In the genomic region with DNA sequence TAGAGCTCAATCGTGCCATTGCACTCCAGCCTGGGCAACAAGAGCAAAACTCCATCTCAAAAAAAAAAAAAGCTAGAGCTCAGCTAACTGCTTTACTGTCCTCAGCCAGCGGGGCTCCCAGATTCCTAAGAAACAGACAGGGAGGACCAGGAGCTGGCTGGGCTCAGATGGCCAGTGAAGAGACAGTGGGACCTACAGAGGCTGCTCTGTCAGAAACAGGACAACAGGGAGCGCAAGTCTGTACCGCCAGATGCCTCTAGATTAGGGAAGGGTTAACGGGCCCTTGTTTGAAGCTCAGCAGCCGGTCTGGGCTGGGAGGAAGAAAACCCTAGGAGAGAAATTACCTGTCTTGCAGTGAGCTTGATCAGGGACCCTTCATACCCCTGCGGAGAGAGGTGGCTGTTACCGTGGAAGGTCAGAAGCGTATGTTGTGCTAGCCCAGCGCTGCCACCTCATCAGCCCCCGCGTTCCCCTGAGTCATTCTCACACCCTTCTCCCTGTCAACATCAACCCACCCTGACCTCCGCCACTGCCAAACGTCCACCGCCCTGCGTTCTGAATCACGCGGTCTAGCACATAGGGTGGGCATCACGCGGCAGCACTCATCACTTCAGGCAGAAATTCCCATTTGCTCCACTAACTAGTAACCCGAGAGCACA, we compare ENCODE assay signal across 10 cellular contexts. TPM values are rescaled to one million over a fixed set of nuclear protein-coding genes. Genes with fewer than 3 reads are reported as not detected.
DNase-seq lines count a peak whose midpoint lies in the region; ATAC-seq and TF ChIP-seq lines count a peak whose summit lies in the region.
"Had no signal": no experiment of that assay in that cellular context is flagged by ENCODE, and none has a peak within 500 bp of the region (broad histone marks: within the 10 kb centered on the region; RNA-seq: fewer than 3 reads in every experiment).

No MANE protein-coding gene starts in this region.

- peak; percentile 9 for TF ChIP-seq CTCF in astrocyte of the cerebellum (IDR thresholded peaks at IDR 0.05; ENCODE audit: low read depth, low read length, missing control alignments)

- no peak overlapping the region for H3K4me3 Mint-ChIP-seq in stimulated activated effector memory CD8-positive, alpha-beta T cell treated with anti-CD3 and anti-CD28 coated beads, Interleukin-12 subunit alpha, Interleukin-12 subunit beta, amount 100 ng/mL, for 72 hours
- H3K4me3 Mint-ChIP-seq: activated B cell treated with CpG ODN at 0.5 μM for 24 hours had no signal

- peaks cover 6% of the 10 kb centered on the region for H3K4me1 Mint-ChIP-seq in stimulated activated effector memory CD8-positive, alpha-beta T cell treated with anti-CD3 and anti-CD28 coated beads, Interleukin-12 subunit alpha, Interleukin-12 subunit beta, amount 100 ng/mL, for 72 hours

- no peak overlapping the region for H3K4me3 ChIP-seq in astrocyte of the cerebellum (ENCODE audit: low read depth, low read length)
- H3K4me3 ChIP-seq: adrenal gland, gastrocnemius medialis had no signal

- in situ Hi-C loops in astrocyte of the cerebellum (cut with HindIII; ENCODE audit: low sequenced_read_pairs) = no loop called here

- no peaks in the 10 kb centered on the region for H3K9me3 Mint-ChIP-seq in stimulated activated effector memory CD8-positive, alpha-beta T cell treated with anti-CD3 and anti-CD28 coated beads, Interleukin-12 subunit alpha, Interleukin-12 subunit beta, amount 100 ng/mL, for 72 hours
- H3K9me3 Mint-ChIP-seq: activated B cell treated with CpG ODN at 0.5 μM for 24 hours had no signal

- ATAC-seq in stimulated activated effector memory CD8-positive, alpha-beta T cell treated with anti-CD3 and anti-CD28 coated beads, Interleukin-12 subunit alpha, Interleukin-12 subunit beta, amount 100 ng/mL, for 72 hours = peak; percentile 69

- DNase-seq in HT-29 (ENCODE audit: low spot score) (peak; percentile 57), astrocyte of the cerebellum (ENCODE audit: low read depth) (no peak), hepatic stellate cell (ENCODE audit: low spot score) (peak; percentile 81), amygdala (lab: John Stamatoyannopoulos, UW) (no peak), NCI-H2029 treated with DMSO at 0.1 percent for 48 hours (lab: John Stamatoyannopoulos, UW) (no peak)
- DNase-seq in stimulated activated effector memory CD8-positive, alpha-beta T cell treated with anti-CD3 and anti-CD28 coated beads, Interleukin-12 subunit alpha, Interleukin-12 subunit beta, amount 100 ng/mL, for 72 hours (ENCODE audit: low spot score in 2 of 2) = no peak
- no peak for DNase-seq in activated naive CD4-positive, alpha-beta T cell treated with anti-CD3 and anti-CD28 coated beads, Interleukin-2, amount 50 U/mL, for 16 hours
- DNase-seq: activated B cell treated with CpG ODN at 0.5 μM for 24 hours, adrenal gland, gastrocnemius medialis had no signal

- H3K36me3 Mint-ChIP-seq in stimulated activated effector memory CD8-positive, alpha-beta T cell treated with anti-CD3 and anti-CD28 coated beads, Interleukin-12 subunit alpha, Interleukin-12 subunit beta, amount 100 ng/mL, for 72 hours = peaks cover 6% of the 10 kb centered on the region

- H3K27ac Mint-ChIP-seq in stimulated activated effector memory CD8-positive, alpha-beta T cell treated with anti-CD3 and anti-CD28 coated beads, Interleukin-12 subunit alpha, Interleukin-12 subunit beta, amount 100 ng/mL, for 72 hours = no peak overlapping the region
- H3K27ac Mint-ChIP-seq: activated B cell treated with CpG ODN at 0.5 μM for 24 hours had no signal

RNA-seq across cellular contexts. Expression of a gene that starts 25.3 kb away (rescaled TPM):
- not detected in 2 replicates for total RNA-seq in HT-29 (2014; rRNA removed; shearing (Covaris generic))

Comparison
In these comparisons a context has a peak if more than half of its experiments do, and no peak if none do; other contexts are left out.
1. DNase-seq: peak in HT-29 (single experiment) and hepatic stellate cell (single experiment); none in astrocyte of the cerebellum (single experiment), stimulated activated effector memory CD8-positive, alpha-beta T cell treated with anti-CD3 and anti-CD28 coated beads, Interleukin-12 subunit alpha, Interleukin-12 subunit beta, amount 100 ng/mL, for 72 hours (0 of 2), amygdala (0 of 56), activated naive CD4-positive, alpha-beta T cell treated with anti-CD3 and anti-CD28 coated beads, Interleukin-2, amount 50 U/mL, for 16 hours (single experiment) and NCI-H2029 treated with DMSO at 0.1 percent for 48 hours (single experiment).